In the genomic region with DNA sequence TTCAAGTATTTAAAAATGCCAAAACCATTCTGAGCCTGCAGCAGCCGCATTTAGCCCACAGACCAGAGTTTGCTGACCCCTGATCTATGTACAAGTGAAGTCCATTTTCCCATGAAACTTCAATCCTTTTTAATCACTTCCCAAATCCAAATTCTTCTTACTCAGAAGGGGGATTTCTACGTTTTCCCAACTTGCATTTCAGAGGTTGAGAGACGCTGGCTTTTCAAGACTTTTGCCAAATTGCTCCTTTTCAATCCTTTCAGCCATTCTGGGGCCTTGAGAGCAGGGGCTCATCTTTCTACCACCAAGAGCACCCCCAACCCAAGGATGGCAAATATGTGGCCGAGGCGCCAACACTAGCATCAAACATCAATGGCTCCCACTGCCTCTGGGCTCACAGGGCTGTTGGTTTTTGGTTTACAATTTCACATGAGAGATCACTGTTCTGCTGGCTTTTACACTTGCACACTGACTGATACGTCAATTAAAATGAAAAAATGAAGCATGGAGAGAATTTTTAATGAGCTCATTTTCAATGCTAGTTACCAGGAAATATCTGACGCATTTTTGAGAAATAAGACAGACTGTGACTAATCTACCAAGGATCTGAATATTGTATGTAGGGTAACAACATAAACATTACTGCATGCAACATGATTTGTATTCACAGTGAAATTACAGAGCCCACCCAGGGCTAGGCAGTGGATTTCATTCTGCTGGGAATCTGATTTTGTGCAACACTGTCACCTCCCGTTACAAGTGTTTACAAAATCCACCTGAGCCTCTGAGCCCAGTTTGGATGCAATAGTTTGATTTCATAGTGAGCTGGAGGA, we compare ENCODE assay signal across 1 cellular context.
TF ChIP-seq lines count a peak whose summit lies in the region.
"Not testable (repeated sequence)": the region's sequence is repeated elsewhere in the genome, so short reads cannot be mapped to it uniquely, and the experiment has no call there.

No MANE protein-coding gene starts in this region.

TF ChIP-seq in HepG2, 621 proteins besides CTCF, POLR2A, EP300 and RAD21:
- TF ChIP-seq FOSL1 (CRISPR knock-in tag; IDR thresholded peaks at IDR 0.05; ENCODE audit: borderline replicate concordance): peak; percentile 16; the same call in 1 of the 2 replicates
- TF ChIP-seq JUND (CRISPR knock-in tag; IDR thresholded peaks at IDR 0.05): 0 out of 2 replicates have a peak, but pooled peaks have one; percentile 2
- 0 out of 2 replicates have a peak, but pooled peaks have one; percentile 23 for TF ChIP-seq ZNF557 (CRISPR knock-in tag; IDR thresholded peaks at IDR 0.05)
- 0 out of 2 replicates have a peak, but pooled peaks have one; percentile 43 for TF ChIP-seq ZFY (CRISPR knock-in tag; IDR thresholded peaks at IDR 0.05)
- TF ChIP-seq, protein P1, sequence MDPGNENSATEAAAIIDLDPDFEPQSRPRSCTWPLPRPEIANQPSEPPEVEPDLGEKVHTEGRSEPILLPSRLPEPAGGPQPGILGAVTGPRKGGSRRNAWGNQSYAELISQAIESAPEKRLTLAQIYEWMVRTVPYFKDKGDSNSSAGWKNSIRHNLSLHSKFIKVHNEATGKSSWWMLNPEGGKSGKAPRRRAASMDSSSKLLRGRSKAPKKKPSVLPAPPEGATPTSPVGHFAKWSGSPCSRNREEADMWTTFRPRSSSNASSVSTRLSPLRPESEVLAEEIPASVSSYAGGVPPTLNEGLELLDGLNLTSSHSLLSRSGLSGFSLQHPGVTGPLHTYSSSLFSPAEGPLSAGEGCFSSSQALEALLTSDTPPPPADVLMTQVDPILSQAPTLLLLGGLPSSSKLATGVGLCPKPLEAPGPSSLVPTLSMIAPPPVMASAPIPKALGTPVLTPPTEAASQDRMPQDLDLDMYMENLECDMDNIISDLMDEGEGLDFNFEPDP (CRISPR knock-in tag; conservative IDR thresholded peaks at IDR 0.05): 0 out of 2 replicates have a peak, but pooled peaks have one; percentile 54
- TF ChIP-seq, protein P2, sequence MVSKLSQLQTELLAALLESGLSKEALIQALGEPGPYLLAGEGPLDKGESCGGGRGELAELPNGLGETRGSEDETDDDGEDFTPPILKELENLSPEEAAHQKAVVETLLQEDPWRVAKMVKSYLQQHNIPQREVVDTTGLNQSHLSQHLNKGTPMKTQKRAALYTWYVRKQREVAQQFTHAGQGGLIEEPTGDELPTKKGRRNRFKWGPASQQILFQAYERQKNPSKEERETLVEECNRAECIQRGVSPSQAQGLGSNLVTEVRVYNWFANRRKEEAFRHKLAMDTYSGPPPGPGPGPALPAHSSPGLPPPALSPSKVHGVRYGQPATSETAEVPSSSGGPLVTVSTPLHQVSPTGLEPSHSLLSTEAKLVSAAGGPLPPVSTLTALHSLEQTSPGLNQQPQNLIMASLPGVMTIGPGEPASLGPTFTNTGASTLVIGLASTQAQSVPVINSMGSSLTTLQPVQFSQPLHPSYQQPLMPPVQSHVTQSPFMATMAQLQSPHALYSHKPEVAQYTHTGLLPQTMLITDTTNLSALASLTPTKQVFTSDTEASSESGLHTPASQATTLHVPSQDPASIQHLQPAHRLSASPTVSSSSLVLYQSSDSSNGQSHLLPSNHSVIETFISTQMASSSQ (IDR thresholded peaks at IDR 0.05; ENCODE audit: low read depth): 0 out of 2 replicates have a peak, but pooled peaks have one; percentile 33
- TF ChIP-seq, protein P2 (CRISPR knock-in tag; IDR thresholded peaks at IDR 0.05; ENCODE audit: borderline replicate concordance): not testable (repeated sequence)
- TF ChIP-seq KLF12 (CRISPR knock-in tag; IDR thresholded peaks at IDR 0.05; ENCODE audit: borderline replicate concordance): peak; percentile 45; the same call in 1 of the 2 replicates
- TF ChIP-seq, protein P3, sequence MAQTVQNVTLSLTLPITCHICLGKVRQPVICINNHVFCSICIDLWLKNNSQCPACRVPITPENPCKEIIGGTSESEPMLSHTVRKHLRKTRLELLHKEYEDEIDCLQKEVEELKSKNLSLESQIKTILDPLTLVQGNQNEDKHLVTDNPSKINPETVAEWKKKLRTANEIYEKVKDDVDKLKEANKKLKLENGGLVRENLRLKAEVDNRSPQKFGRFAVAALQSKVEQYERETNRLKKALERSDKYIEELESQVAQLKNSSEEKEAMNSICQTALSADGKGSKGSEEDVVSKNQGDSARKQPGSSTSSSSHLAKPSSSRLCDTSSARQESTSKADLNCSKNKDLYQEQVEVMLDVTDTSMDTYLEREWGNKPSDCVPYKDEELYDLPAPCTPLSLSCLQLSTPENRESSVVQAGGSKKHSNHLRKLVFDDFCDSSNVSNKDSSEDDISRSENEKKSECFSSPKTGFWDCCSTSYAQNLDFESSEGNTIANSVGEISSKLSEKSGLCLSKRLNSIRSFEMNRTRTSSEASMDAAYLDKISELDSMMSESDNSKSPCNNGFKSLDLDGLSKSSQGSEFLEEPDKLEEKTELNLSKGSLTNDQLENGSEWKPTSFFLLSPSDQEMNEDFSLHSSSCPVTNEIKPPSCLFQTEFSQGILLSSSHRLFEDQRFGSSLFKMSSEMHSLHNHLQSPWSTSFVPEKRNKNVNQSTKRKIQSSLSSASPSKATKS (CRISPR knock-in tag; IDR thresholded peaks at IDR 0.05): peak; percentile 71; the same call in 1 of the 2 replicates
- 0 out of 2 replicates have a peak, but pooled peaks have one; percentile 30 for TF ChIP-seq CHCHD3 (CRISPR knock-in tag; IDR thresholded peaks at IDR 0.05)
